Comparison of ENCODE assay signal across 16 cellular contexts in genomic region chr10:43754569-43755260, GRCh38.
DNase-seq lines count a peak whose midpoint lies in the region; ATAC-seq and TF ChIP-seq lines count a peak whose summit lies in the region.
"Had no signal": no experiment of that assay in that cellular context is flagged by ENCODE, and none has a peak within 500 bp of the region (broad histone marks: within the 10 kb centered on the region; RNA-seq: fewer than 3 reads in every experiment).

No MANE protein-coding gene starts in this region.

- H3K9me2 ChIP-seq in GM23338 (ENCODE audit: insufficient read depth): peaks cover 5% of the 10 kb centered on the region; the same call in 1 of the 2 replicates

- H3K36me3 ChIP-seq in GM23338 (ENCODE audit: insufficient read depth): no peaks in the 10 kb centered on the region
- H3K36me3 ChIP-seq: BLaER1 treated with 17β-estradiol and CSF1 and Interleukin-3, amounts not matched to agents 10 nM and 100 nM had no signal

- ATAC-seq in GM23338: peak; percentile 95
- ATAC-seq in WTC11: peak; percentile 91
- ATAC-seq in GM18907 (IDR thresholded peaks at IDR 0.05; ENCODE audit: unreplicated experiment): no peak

- H2AFZ ChIP-seq in GM23338: no peak overlapping the region

- DNase-seq in GM23338 (ENCODE audit: low spot score) (peak; percentile 75), WTC11 (ENCODE audit: low spot score) (peak; percentile 48), iPS DF 4.7 (ENCODE audit: extremely low read depth, low spot score) (peak; percentile 33), iPS-NIHi7 (ENCODE audit: extremely low spot score) (peak; percentile 48), A172 (ENCODE audit: low spot score) (no peak), DMS153 treated with DMSO at 0.1 percent for 48 hours (lab: John Stamatoyannopoulos, UW; ENCODE audit: unreplicated experiment) (no peak), germinal center (ENCODE audit: low spot score) (no peak)
- DNase-seq: 8988T; ACHN; Calu3; CD4-positive, CD25-positive, alpha-beta regulatory T cell; DMS 273 treated with DMSO at 0.1 percent for 48 hours; DMS79; IMR-90 had no signal

- H3K27me3 Mint-ChIP-seq in GM23338 (ENCODE audit: insufficient read depth, low read depth, poor library complexity) (peaks cover 33% of the 10 kb centered on the region), WTC11 (ENCODE audit: low read depth) (peaks cover 50% of the 10 kb centered on the region)

- no peaks in the 10 kb centered on the region for H3K36me3 Mint-ChIP-seq in GM23338 (ENCODE audit: low read depth)
- H3K36me3 Mint-ChIP-seq in WTC11: no peaks in the 10 kb centered on the region
- H3K36me3 Mint-ChIP-seq: CD4-positive, CD25-positive, alpha-beta regulatory T cell had no signal

- H3K27ac ChIP-seq in GM23338 (ENCODE audit: low read depth): no peak overlapping the region
- H3K27ac ChIP-seq: BLaER1 treated with 17β-estradiol and CSF1 and Interleukin-3, amounts not matched to agents 10 nM and 100 nM had no signal

- no peak overlapping the region for H3K27ac Mint-ChIP-seq in GM23338
- H3K27ac Mint-ChIP-seq in WTC11: no peak overlapping the region
- H3K27ac Mint-ChIP-seq: CD4-positive, CD25-positive, alpha-beta regulatory T cell had no signal

- POLR2A ChIA-PET in WTC11 (lab: Charles Lee): interaction anchor here (0.6 to 1.1 kb wide), 2 partner anchors 24 to 66 kb away, joined by 3 read pairs; no protein-coding TSS in a partner anchor

- peaks cover 15% of the 10 kb centered on the region; the same call in 1 of the 2 replicates for H3K27me3 ChIP-seq in GM23338 (ENCODE audit: insufficient read depth)
- H3K27me3 ChIP-seq: BLaER1 treated with 17β-estradiol and CSF1 and Interleukin-3, amounts not matched to agents 10 nM and 100 nM had no signal

- no peaks in the 10 kb centered on the region for H4K20me1 ChIP-seq in GM23338 (replicated peaks; ENCODE audit: insufficient read depth)
- H4K20me1 ChIP-seq: BLaER1 treated with 17β-estradiol and CSF1 and Interleukin-3, amounts not matched to agents 10 nM and 100 nM had no signal

- no peak overlapping the region for H3K4me3 ChIP-seq in GM23338
- H3K4me3 ChIP-seq: BLaER1 treated with 17β-estradiol and CSF1 and Interleukin-3, amounts not matched to agents 10 nM and 100 nM had no signal

- no peaks in the 10 kb centered on the region for H3F3A ChIP-seq in GM23338 (replicated peaks; ENCODE audit: low read depth)

- peaks cover 31% of the 10 kb centered on the region for H3K4me1 Mint-ChIP-seq in GM23338
- peaks cover 29% of the 10 kb centered on the region for H3K4me1 Mint-ChIP-seq in WTC11
- H3K4me1 Mint-ChIP-seq: CD4-positive, CD25-positive, alpha-beta regulatory T cell had no signal

- CTCF ChIA-PET in WTC11 (lab: Charles Lee): interaction anchor here (1.3 to 1.4 kb wide), 2 partner anchors 12 to 20 kb away, joined by 3 read pairs; no protein-coding TSS in a partner anchor

- peak overlapping the region; percentile 58 for H3K4me2 ChIP-seq in GM23338
- H3K4me2 ChIP-seq: BLaER1 treated with 17β-estradiol and CSF1 and Interleukin-3, amounts not matched to agents 10 nM and 100 nM had no signal

- TF ChIP-seq CTCF in GM23338 (conservative IDR thresholded peaks at IDR 0.05; ENCODE audit: low read depth in 2 of 2): no peak
- TF ChIP-seq CTCF in WTC11 (IDR thresholded peaks at IDR 0.05): no peak

- H3K4me1 ChIP-seq in GM23338 (ENCODE audit: insufficient read depth): peaks cover 22% of the 10 kb centered on the region
- H3K4me1 ChIP-seq: BLaER1 treated with 17β-estradiol and CSF1 and Interleukin-3, amounts not matched to agents 10 nM and 100 nM had no signal

- H3K4me3 Mint-ChIP-seq in GM23338 (peak overlapping the region; percentile 13), WTC11 (peak overlapping the region; percentile 2)
- H3K4me3 Mint-ChIP-seq: CD4-positive, CD25-positive, alpha-beta regulatory T cell had no signal

- no peaks in the 10 kb centered on the region for H3K79me2 ChIP-seq in GM23338 (replicated peaks; ENCODE audit: insufficient read depth)

- H3K9me3 Mint-ChIP-seq in GM23338 (no peaks in the 10 kb centered on the region), WTC11 (peaks cover 8% of the 10 kb centered on the region)

TF ChIP-seq in GM23338, 12 proteins besides CTCF, POLR2A, EP300 and RAD21 (continues in another document):
- TF ChIP-seq EZH2phosphoT487 (IDR thresholded peaks at IDR 0.05; ENCODE audit: unreplicated experiment) (no peak), ETS1 (IDR thresholded peaks at IDR 0.05) (no peak)

TF ChIP-seq in WTC11, 78 proteins besides CTCF, POLR2A, EP300 and RAD21:
- TF ChIP-seq CBFB (CRISPR knock-in tag; IDR thresholded peaks at IDR 0.05; ENCODE audit: low read depth) (no peak), FOXK1 (CRISPR knock-in tag; IDR thresholded peaks at IDR 0.05) (0 out of 2 replicates have a peak, but pooled peaks have one; percentile 49), ZNF423 (CRISPR knock-in tag; IDR thresholded peaks at IDR 0.05) (peak; percentile 79)

Comparison
In these comparisons a context has a peak if more than half of its experiments do, and no peak if none do; other contexts are left out.
1. DNase-seq: peak in GM23338 (single experiment), WTC11 (single experiment), iPS DF 4.7 (single experiment) and iPS-NIHi7 (single experiment); none in A172 (single experiment), DMS153 treated with DMSO at 0.1 percent for 48 hours (single experiment) and germinal center (single experiment).